32 cellular contexts compared by ENCODE assay signal in the genomic region with DNA sequence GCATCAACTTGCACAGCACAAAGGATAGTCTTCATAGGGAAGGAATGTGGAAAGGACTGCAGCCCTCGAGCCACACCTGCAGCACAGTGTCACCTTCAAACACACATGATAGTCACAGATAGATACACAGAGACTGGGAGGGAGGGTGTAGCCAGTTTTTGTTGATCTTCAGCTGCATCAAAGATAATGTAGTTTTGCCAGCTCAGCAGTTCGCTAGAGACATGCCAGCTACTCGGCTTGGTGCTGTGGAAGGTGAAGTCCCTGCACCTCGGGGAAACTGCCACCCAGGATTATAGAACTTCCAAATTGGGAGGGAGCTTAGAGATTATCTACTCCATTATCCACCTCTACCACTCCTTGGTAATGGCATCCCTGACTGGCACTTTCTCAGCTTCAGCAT.
"Had no signal": no experiment of that assay in that cellular context is flagged by ENCODE, and none has a peak within 500 bp of the region (broad histone marks: within the 10 kb centered on the region; RNA-seq: fewer than 3 reads in every experiment).

No MANE protein-coding gene starts in this region.

- H3K4me3 ChIP-seq: ascending aorta, cardiac muscle cell, colonic mucosa had no signal

- H3K36me3 ChIP-seq: ascending aorta, cardiac muscle cell, colonic mucosa had no signal

- DNase-seq: activated B cell treated with CpG ODN at 0.5 μM for 24 hours; activated CD4-positive, alpha-beta memory T cell treated with anti-CD3 and anti-CD28 coated beads, Interleukin-2, amount 10 ng/mL, durations not matched to agents 7 days and 5 days; activated CD4-positive, alpha-beta T cell treated with anti-CD3 and anti-CD28 coated beads for 1 hour; activated CD4-positive, alpha-beta T cell treated with anti-CD3 and anti-CD28 coated beads for 36 hours; activated CD4-positive, alpha-beta T cell treated with anti-CD3 and anti-CD28 coated beads for 48 hours; activated CD4-positive, alpha-beta T cell treated with anti-CD3 and anti-CD28 coated beads, Interleukin-2, amount 10 ng/mL, durations not matched to agents 7 days and 5 days; activated CD4-positive, alpha-beta T cell treated with anti-CD3 and anti-CD28 coated beads, Interleukin-2, amount 50 U/mL, for 48 hours; activated CD8-positive, alpha-beta memory T cell treated with anti-CD3 and anti-CD28 coated beads for 24 hours; activated CD8-positive, alpha-beta memory T cell treated with anti-CD3 and anti-CD28 coated beads, Interleukin-2, amount 10 ng/mL, durations not matched to agents 7 days and 5 days; activated CD8-positive, alpha-beta memory T cell treated with anti-CD3 and anti-CD28 coated beads, Interleukin-2, amount 50 U/mL, for 48 hours; activated CD8-positive, alpha-beta T cell treated with anti-CD3 and anti-CD28 coated beads, Interleukin-2, amount 10 ng/mL, durations not matched to agents 7 days and 5 days; activated effector memory CD4-positive, alpha-beta T cell treated with Interleukin-2 at 50 U/mL for 16 hours; activated gamma-delta T cell; activated naive CD4-positive, alpha-beta T cell treated with anti-CD3 and anti-CD28 coated beads, Interleukin-2, amount 10 ng/mL, durations not matched to agents 7 days and 5 days; activated naive CD4-positive, alpha-beta T cell treated with Interleukin-2 at 50 U/mL for 16 hours; activated naive CD8-positive, alpha-beta T cell treated with anti-CD3 and anti-CD28 coated beads, Interleukin-2, amount 10 ng/mL, durations not matched to agents 7 days and 5 days; activated naive CD8-positive, alpha-beta T cell treated with anti-CD3 and anti-CD28 coated beads, Interleukin-2, amount 50 U/mL, for 24 hours; activated T-cell treated with anti-CD3 and anti-CD28 coated beads, Interleukin-2, amount 50 U/mL, for 24 hours; activated T-cell treated with anti-CD3 and anti-CD28 coated beads, Interleukin-2, amount 50 U/mL, for 48 hours; amygdala; anterior cingulate cortex; caudate nucleus; cerebellar nuclear complex; colonic mucosa; T-helper 2 cell; T-helper 9 cell had no signal

- H3K27ac ChIP-seq: ascending aorta, cardiac muscle cell, colonic mucosa, VCaP had no signal

- H3K4me1 ChIP-seq: ascending aorta, colonic mucosa had no signal

- H3K27me3 ChIP-seq: ascending aorta, cardiac muscle cell had no signal

- H3K9me3 ChIP-seq: ascending aorta, colonic mucosa had no signal

- ATAC-seq: activated CD4-positive, alpha-beta T cell treated with anti-CD3 and anti-CD28 coated beads for 36 hours; activated CD4-positive, CD25-positive, alpha-beta regulatory T cell treated with anti-CD3 and anti-CD28 coated beads, Interleukin-2, amount 50 U/mL, for 24 hours; activated CD8-positive, alpha-beta memory T cell treated with anti-CD3 and anti-CD28 coated beads, Interleukin-2, amount 10 ng/mL, durations not matched to agents 7 days and 5 days; activated CD8-positive, alpha-beta T cell treated with anti-CD3 and anti-CD28 coated beads, Interleukin-2, amount 10 ng/mL, durations not matched to agents 7 days and 5 days; activated naive CD8-positive, alpha-beta T cell treated with anti-CD3 and anti-CD28 coated beads, Interleukin-2, amount 50 U/mL, for 24 hours had no signal

- FAIRE-seq: bronchial epithelial cell, TTC549 had no signal
